ENCODE assay signal across 9 cellular contexts in the genomic region with DNA sequence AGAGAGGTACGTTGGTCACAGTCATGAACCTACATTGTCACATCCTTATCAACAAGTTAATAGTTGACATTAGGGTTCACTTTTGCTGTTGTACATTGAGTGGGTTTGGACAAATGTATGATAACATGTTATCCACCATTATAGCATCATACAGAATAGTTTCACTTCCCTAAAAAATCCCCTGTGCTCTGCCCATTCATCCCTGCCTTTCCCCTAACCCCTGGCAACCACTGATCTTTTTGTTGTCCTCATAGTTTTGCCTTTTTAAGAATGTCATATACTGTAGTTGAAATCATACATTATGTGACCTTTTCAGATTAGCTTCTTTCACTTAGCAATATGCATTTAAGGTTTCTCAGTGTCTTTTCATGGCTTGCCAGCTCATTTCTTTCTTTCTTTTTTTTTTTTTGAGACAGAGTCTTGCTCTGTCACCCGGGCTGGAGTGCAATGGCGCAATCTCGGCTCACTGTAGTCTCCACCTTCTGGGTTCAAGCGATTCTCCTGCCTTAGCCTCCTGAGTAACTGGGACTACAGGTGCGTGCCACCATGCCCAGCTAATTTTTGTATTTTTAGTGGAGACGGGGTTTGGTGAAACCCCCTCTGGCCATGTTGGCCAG. TPM values are rescaled to one million over a fixed set of nuclear protein-coding genes. Genes with fewer than 3 reads are reported as not detected.
A peak's percentile ranks its signal among the peaks of the same experiment; 100 is the strongest.
DNase-seq lines count a peak whose midpoint lies in the region; ATAC-seq and TF ChIP-seq lines count a peak whose summit lies in the region.
"Had no signal": no experiment of that assay in that cellular context is flagged by ENCODE, and none has a peak within 500 bp of the region (broad histone marks: within the 10 kb centered on the region; RNA-seq: fewer than 3 reads in every experiment).

No MANE protein-coding gene starts in this region.

- H4K20me1 ChIP-seq in PC-9 (ENCODE audit: insufficient read depth): peaks cover 38% of the 10 kb centered on the region

- H3K36me3 ChIP-seq in mucosa of descending colon (ENCODE audit: low read depth): no peaks in the 10 kb centered on the region
- no peaks in the 10 kb centered on the region for H3K36me3 ChIP-seq in PC-9 (ENCODE audit: low read depth)

- no peaks in the 10 kb centered on the region for H3K27me3 ChIP-seq in PC-9 (ENCODE audit: insufficient read depth, low read depth)

- no peak overlapping the region for H3K4me3 ChIP-seq in mucosa of descending colon
- no peak overlapping the region for H3K4me3 ChIP-seq in PC-9

- H3F3A ChIP-seq in PC-9 (ENCODE audit: insufficient read depth, low read depth): peaks cover 6% of the 10 kb centered on the region; the same call in 1 of the 2 replicates

- peak overlapping the region; percentile 81 for H3K27ac Mint-ChIP-seq in dendritic cell treated with granulocyte-macrophage colony-stimulating factor and Interleukin-4, amounts not matched to agents 40 ng/mL and 50 ng/mL, for 4 days

- DNase-seq in COR-L47 (lab: John Stamatoyannopoulos, UW): no peak
- DNase-seq in mucosa of descending colon: no peak
- no peak for DNase-seq in PC-9
- DNase-seq: activated CD4-positive, alpha-beta T cell treated with anti-CD3 and anti-CD28 coated beads for 48 hours; stimulated activated naive CD4-positive, alpha-beta T cell treated with Interleukin-2 at 50 U/mL for 16 hours had no signal

- H3K79me2 ChIP-seq in PC-9 (ENCODE audit: low read depth): peaks cover 100% of the 10 kb centered on the region

- no peaks in the 10 kb centered on the region for H3K9me3 Mint-ChIP-seq in dendritic cell treated with granulocyte-macrophage colony-stimulating factor and Interleukin-4, amounts not matched to agents 40 ng/mL and 50 ng/mL, for 4 days

- H3K4me2 ChIP-seq in PC-9: no peak overlapping the region

- H3K4me1 Mint-ChIP-seq in dendritic cell treated with granulocyte-macrophage colony-stimulating factor and Interleukin-4, amounts not matched to agents 40 ng/mL and 50 ng/mL, for 4 days (ENCODE audit: low read depth): peaks cover 40% of the 10 kb centered on the region

- POLR2A ChIA-PET in PC-9 (lab: Charles Lee; ENCODE audit: unreplicated experiment): no interaction called here

- CTCF ChIA-PET in PC-9 (lab: Charles Lee): no interaction called here

- H2AFZ ChIP-seq in PC-9: no peak overlapping the region

- BruUV-seq in PC-9 (replicated peaks; lab: Mats Ljungman, UMichigan): no TSS peak

- no peaks in the 10 kb centered on the region for H3K27me3 Mint-ChIP-seq in dendritic cell treated with granulocyte-macrophage colony-stimulating factor and Interleukin-4, amounts not matched to agents 40 ng/mL and 50 ng/mL, for 4 days

- ATAC-seq in GM18868 (IDR thresholded peaks at IDR 0.05; ENCODE audit: unreplicated experiment) (peak; percentile 76), GM21526 (IDR thresholded peaks at IDR 0.05; ENCODE audit: low FRiP score, unreplicated experiment) (peak; percentile 49), HG03342 (IDR thresholded peaks at IDR 0.05; ENCODE audit: unreplicated experiment) (peak; percentile 65), mucosa of descending colon (no peak)

- peaks cover 21% of the 10 kb centered on the region for H3K4me1 ChIP-seq in mucosa of descending colon (ENCODE audit: low read depth)
- H3K4me1 ChIP-seq in PC-9 (replicated peaks; ENCODE audit: insufficient read depth): 0 out of 2 replicates have a peak, but pooled peaks cover 2% of the 10 kb centered on the region

- H3K9me3 ChIP-seq in mucosa of descending colon (no peaks in the 10 kb centered on the region), PC-9 (ENCODE audit: insufficient read depth, low read depth) (no peaks in the 10 kb centered on the region)

- H3K27ac ChIP-seq in PC-9: no peak overlapping the region

- H3K36me3 Mint-ChIP-seq in dendritic cell treated with granulocyte-macrophage colony-stimulating factor and Interleukin-4, amounts not matched to agents 40 ng/mL and 50 ng/mL, for 4 days (ENCODE audit: low read depth): no peaks in the 10 kb centered on the region

- no peaks in the 10 kb centered on the region for H3K9me2 ChIP-seq in PC-9 (ENCODE audit: insufficient read depth)

- no peak overlapping the region for H3K4me3 Mint-ChIP-seq in dendritic cell treated with granulocyte-macrophage colony-stimulating factor and Interleukin-4, amounts not matched to agents 40 ng/mL and 50 ng/mL, for 4 days

- intact Hi-C loops in dendritic cell treated with granulocyte-macrophage colony-stimulating factor and Interleukin-4, amounts not matched to agents 40 ng/mL and 50 ng/mL, for 4 days (cut with micrococcal nuclease): no loop called here
- intact Hi-C loops in mucosa of descending colon (cut with DNase I, micrococcal nuclease) (no loop called here), PC-9 (cut with micrococcal nuclease; ENCODE audit: unreplicated experiment) (no loop called here)

- TF ChIP-seq CTCF in mucosa of descending colon (IDR thresholded peaks at IDR 0.05) (no peak), PC-9 (conservative IDR thresholded peaks at IDR 0.05) (no peak)

RNA-seq across cellular contexts. Expression of a gene that starts 50.6 kb away (rescaled TPM):
- total RNA-seq in mucosa of descending colon (10 to 100 TPM; 41.6 to 86.5 (median 51.8) TPM), PC-9 (2021) (54.8 and 59.9 TPM in 2 replicates)
